In the genomic region with DNA sequence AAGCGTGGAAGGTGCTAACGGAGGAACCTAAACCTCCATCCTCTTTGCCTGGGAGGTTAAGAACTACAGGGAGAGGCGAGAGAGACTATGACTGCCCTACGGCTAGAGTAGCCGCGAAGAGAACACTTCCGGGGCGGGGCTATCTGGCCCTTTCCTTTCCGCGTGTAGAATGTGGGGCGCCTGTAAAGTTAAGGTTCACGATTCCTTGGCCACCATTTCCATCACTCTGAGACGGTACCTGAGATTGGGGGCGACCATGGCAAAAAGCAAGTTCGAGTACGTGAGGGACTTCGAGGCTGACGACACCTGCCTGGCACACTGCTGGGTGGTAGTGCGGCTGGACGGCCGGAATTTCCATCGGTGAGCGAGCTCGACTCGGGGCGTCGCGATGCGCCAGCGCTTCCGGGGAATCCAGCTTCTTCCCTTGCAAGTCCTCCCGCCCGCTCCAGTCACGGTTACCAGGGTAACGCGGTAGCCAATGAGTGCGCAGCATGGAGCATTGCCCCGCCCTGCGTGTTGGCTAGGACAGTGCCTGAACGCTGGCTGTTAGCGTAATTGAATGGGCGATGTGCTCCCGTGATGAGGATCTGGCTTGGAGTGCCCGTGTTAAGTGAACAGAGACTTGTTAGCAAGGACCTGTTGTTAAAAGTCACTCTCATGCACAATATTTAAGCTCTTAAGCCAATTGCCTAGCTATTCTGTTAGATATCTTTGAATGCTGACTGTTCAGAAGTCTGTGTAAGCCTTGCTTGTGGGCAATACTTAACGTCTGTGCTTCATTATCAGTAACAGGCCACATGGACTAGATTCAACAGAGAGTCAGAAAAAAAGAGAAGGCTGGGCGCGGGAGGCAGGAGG, we compare ENCODE assay signal across 8 cellular contexts. TPM values are rescaled to one million over a fixed set of nuclear protein-coding genes. Genes with fewer than 3 reads are reported as not detected.
A peak's percentile ranks its signal among the peaks of the same experiment; 100 is the strongest.
DNase-seq lines count a peak whose midpoint lies in the region; ATAC-seq, FAIRE-seq and TF ChIP-seq lines count a peak whose summit lies in the region.

TSS of gene THG1L (plus strand) at position 149 of the 858 bp plus-strand sequence. CDS start at position 170, 21 bp downstream.

- no peak for TF ChIP-seq CTCF in AG10803 (conservative IDR thresholded peaks at IDR 0.05; ENCODE audit: low read length)
- no peak for TF ChIP-seq CTCF in keratinocyte (optimal IDR thresholded peaks at IDR 0.05 in 1 of 3, IDR thresholded peaks at IDR 0.05 in 1 of 3, conservative IDR thresholded peaks at IDR 0.05 in 1 of 3; ENCODE audit: extremely low read depth in 1 of 3, insufficient read depth in 2 of 3, low read length in 3 of 3)

- H3K9me3 ChIP-seq in keratinocyte (ENCODE audit: control insufficient read depth, low read depth, low read length), result no peaks in the 10 kb centered on the region

- dilution Hi-C loops in keratinocyte (cut with MboI; ENCODE audit: extremely low pct_ligation_motif_present, low sequenced_read_pairs), result no loop called here

- peak within 1 kb of the TSS; percentile 99 for H3K4me3 ChIP-seq in AG10803 (ENCODE audit: low read length)
- peak within 1 kb of the TSS; percentile 50 to 93 (median 72) for H3K4me3 ChIP-seq in keratinocyte (ENCODE audit: control insufficient read depth in 2 of 3, extremely low read depth in 1 of 3, insufficient read depth in 2 of 3, low read depth in 1 of 3, low read length in 3 of 3)

- peak; percentile 88 for ATAC-seq in GM19043 (IDR thresholded peaks at IDR 0.05; ENCODE audit: low read depth, unreplicated experiment)
- peak; percentile 85 for ATAC-seq in HG03378 (IDR thresholded peaks at IDR 0.05; ENCODE audit: unreplicated experiment)

- peak within 1 kb of the TSS; percentile 89 for H3K27ac ChIP-seq in keratinocyte (ENCODE audit: control insufficient read depth, insufficient read depth, low read length)

- FAIRE-seq in keratinocyte (lab: Jason Lieb, UNC), result peak; percentile 83

- H3K4me2 ChIP-seq in keratinocyte (ENCODE audit: control insufficient read depth, extremely low read depth, insufficient read depth, low read depth, low read length), result peak within 1 kb of the TSS; percentile 59

- H3K36me3 ChIP-seq in keratinocyte (ENCODE audit: control insufficient read depth in 2 of 2, extremely low read depth in 1 of 2, insufficient read depth in 2 of 2, low read length in 2 of 2), result peaks cover 3 to 8% of the 10 kb centered on the region in 2 experiments

- peaks cover 2% of the 10 kb centered on the region for H3K79me2 ChIP-seq in keratinocyte (ENCODE audit: control insufficient read depth, insufficient read depth, low read length)

- peak within 1 kb of the TSS; percentile 91 for H3K9ac ChIP-seq in keratinocyte (ENCODE audit: control insufficient read depth, extremely low read depth, insufficient read depth, low read length)

- H3K4me1 ChIP-seq in keratinocyte (ENCODE audit: control insufficient read depth, extremely low read depth, insufficient read depth, low read length), result peaks cover 4% of the 10 kb centered on the region

- peak within 1 kb of the TSS; percentile 100 for H2AFZ ChIP-seq in keratinocyte (ENCODE audit: control insufficient read depth, low read length)

- DNase-seq in AG10803 (ENCODE audit: low read depth), result peak; percentile 98
- peak; percentile 98 for DNase-seq in NCI-H460 (ENCODE audit: extremely low read depth, low read depth)
- DNase-seq in activated CD4-positive, CD25-positive, alpha-beta regulatory T cell treated with anti-CD3 and anti-CD28 coated beads, Interleukin-2, amount 50 U/mL, for 72 hours, result peak; percentile 99
- DNase-seq in cerebellar nuclear complex (lab: John Stamatoyannopoulos, UW), result peak; percentile 97 to 100
- DNase-seq in keratinocyte (ENCODE audit: low read depth, low spot score), result peak; percentile 85
- peak; percentile 94 to 97 for DNase-seq in stimulated activated CD4-positive, alpha-beta T cell treated with anti-CD3 and anti-CD28 coated beads, Interleukin-15, amount 100 ng/mL, for 1 hour (ENCODE audit: low read depth in 1 of 2, low spot score in 1 of 2)

- H3K27me3 ChIP-seq in keratinocyte (ENCODE audit: control insufficient read depth, extremely low read depth, insufficient read depth, low read length), result no peaks in the 10 kb centered on the region

- H4K20me1 ChIP-seq in keratinocyte (ENCODE audit: control insufficient read depth, extremely low read depth, insufficient read depth, low read length), result no peaks in the 10 kb centered on the region

- H3K9me1 ChIP-seq in keratinocyte (ENCODE audit: control insufficient read depth, extremely low read depth, insufficient read depth, low read length), result no peaks in the 10 kb centered on the region

RNA-seq across cellular contexts. Expression of gene THG1L, which starts in this region (rescaled TPM):
- 39.0 and 43.4 TPM in 2 replicates for total RNA-seq in NCI-H460 (2014; rRNA removed; shearing (Covaris generic))
- 10.3 and 17.2 TPM in 2 replicates for polyA plus RNA-seq in NCI-H460 (2014; cell fraction: nucleus; rRNA removed)
- 15.9 to 23.4 TPM (median 18.4 TPM) in 3 replicates for polyA plus RNA-seq in keratinocyte
- polyA plus RNA-seq in keratinocyte (2011; ENCODE audit: low read depth), result 26.0 TPM
- 16.7 and 20.3 TPM in 2 replicates for polyA plus RNA-seq in keratinocyte (2011; cell fraction: cytosol; rRNA removed)
- 14.7 and 15.4 TPM in 2 replicates for polyA plus RNA-seq in keratinocyte (2011; cell fraction: nucleus; rRNA removed)
- polyA plus RNA-seq in keratinocyte (2012; ENCODE audit: low replicate concordance), result 14.9 and 19.2 TPM in 2 replicates
- polyA minus RNA-seq in keratinocyte, result 11.2 to 27.0 TPM (median 13.5 TPM) in 3 replicates
- polyA minus RNA-seq in keratinocyte (2011; cell fraction: cytosol; rRNA and poly(A)+ RNA removed), result 18.8 TPM
- polyA minus RNA-seq in keratinocyte (2011; cell fraction: nucleus; rRNA and poly(A)+ RNA removed), result 6.0 and 8.8 TPM in 2 replicates

Comparison
In these comparisons a context has a peak if more than half of its experiments do, and no peak if none do; other contexts are left out.
1. Peak in every context shown above with its lines: DNase-seq, ATAC-seq, H3K4me3 ChIP-seq and H3K27ac ChIP-seq.